1 cellular context compared by ENCODE assay signal in the genomic region with DNA sequence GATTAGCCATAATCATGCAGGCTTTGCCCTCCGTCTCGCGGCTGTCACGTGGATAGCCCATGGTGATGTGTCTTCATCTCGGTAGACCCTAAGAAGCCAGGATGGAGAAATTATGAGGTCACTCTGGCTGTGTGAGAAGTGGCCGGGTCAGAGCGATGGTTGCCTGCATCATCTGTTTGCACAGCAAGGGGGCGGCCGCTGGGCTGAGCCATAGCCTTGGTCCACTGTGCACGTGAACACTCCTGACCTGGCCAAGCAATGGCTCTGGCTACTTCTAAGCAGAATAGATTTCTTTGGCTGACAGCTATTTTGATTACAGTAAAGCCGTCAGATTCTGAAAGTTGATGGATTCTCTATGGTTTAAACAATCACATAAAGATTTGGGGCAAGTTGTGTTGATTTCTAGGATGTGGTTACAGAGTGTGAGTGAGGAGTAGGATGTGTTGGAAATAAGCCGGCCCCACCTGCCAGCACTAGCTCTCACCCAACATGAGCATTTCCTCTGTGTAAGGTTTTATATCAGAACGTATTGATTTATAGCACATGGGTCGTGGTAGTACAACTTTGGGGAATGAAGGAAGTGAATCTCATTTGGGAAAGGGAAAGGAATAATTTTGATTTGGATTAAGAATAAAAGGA.
TF ChIP-seq lines count a peak whose summit lies in the region.

No MANE protein-coding gene starts in this region.

TF ChIP-seq in H1, 55 proteins besides CTCF, POLR2A, EP300 and RAD21:
- TF ChIP-seq BCL11A (IDR thresholded peaks at IDR 0.05; ENCODE audit: low read depth in 2 of 2, low read length in 2 of 2) (no peak), CBX5 (IDR thresholded peaks at IDR 0.05; ENCODE audit: low read depth, low read length) (no peak), NANOG (IDR thresholded peaks at IDR 0.05; ENCODE audit: insufficient read depth, low read depth, low read length, poor library complexity, severe bottlenecking) (no peak), SP2 (IDR thresholded peaks at IDR 0.05; ENCODE audit: low read length) (no peak), HDAC6 (IDR thresholded peaks at IDR 0.05; ENCODE audit: low read depth, low read length) (no peak), MAFK (IDR thresholded peaks at IDR 0.05; ENCODE audit: low read depth, low read length) (no peak), CBX8 (IDR thresholded peaks at IDR 0.05; ENCODE audit: borderline replicate concordance, low read depth, low read length) (no peak), TBP (IDR thresholded peaks at IDR 0.05; ENCODE audit: low read depth, low read length) (no peak), KDM5A (IDR thresholded peaks at IDR 0.05; ENCODE audit: low read length) (no peak), CEBPB (IDR thresholded peaks at IDR 0.05; ENCODE audit: low read depth, low read length) (no peak), CHD7 (IDR thresholded peaks at IDR 0.05; ENCODE audit: insufficient replicate concordance, low read length) (no peak), RNF2 (IDR thresholded peaks at IDR 0.05; ENCODE audit: borderline replicate concordance, low read depth, low read length, missing control alignments, poor library complexity, severe bottlenecking) (no peak), CREB1 (IDR thresholded peaks at IDR 0.05) (no peak)
